ENCODE assay signal across 1 cellular context in the genomic region with DNA sequence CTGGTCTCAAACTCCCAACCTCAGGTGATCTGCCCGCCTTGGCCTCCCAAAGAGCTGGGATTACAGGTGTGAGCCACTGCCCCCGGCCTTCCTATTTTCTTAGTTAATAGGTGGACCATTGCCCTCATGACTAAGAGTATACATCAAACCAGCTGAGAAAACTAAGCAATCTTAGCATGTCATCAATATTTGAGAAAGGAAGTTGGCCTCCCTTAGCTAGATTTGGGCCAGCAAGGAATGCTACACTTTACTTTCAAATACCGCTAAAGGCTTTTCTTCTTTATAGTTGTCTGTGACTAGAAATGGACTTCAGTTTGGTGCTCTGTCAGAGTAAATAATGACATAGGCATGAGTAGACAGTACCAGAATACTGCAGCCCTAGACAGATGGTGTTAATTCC.
TF ChIP-seq lines count a peak whose summit lies in the region.

No MANE protein-coding gene starts in this region.

TF ChIP-seq in WTC11, 78 proteins besides CTCF, POLR2A, EP300 and RAD21 (continued from another document):
- TF ChIP-seq, protein P1, sequence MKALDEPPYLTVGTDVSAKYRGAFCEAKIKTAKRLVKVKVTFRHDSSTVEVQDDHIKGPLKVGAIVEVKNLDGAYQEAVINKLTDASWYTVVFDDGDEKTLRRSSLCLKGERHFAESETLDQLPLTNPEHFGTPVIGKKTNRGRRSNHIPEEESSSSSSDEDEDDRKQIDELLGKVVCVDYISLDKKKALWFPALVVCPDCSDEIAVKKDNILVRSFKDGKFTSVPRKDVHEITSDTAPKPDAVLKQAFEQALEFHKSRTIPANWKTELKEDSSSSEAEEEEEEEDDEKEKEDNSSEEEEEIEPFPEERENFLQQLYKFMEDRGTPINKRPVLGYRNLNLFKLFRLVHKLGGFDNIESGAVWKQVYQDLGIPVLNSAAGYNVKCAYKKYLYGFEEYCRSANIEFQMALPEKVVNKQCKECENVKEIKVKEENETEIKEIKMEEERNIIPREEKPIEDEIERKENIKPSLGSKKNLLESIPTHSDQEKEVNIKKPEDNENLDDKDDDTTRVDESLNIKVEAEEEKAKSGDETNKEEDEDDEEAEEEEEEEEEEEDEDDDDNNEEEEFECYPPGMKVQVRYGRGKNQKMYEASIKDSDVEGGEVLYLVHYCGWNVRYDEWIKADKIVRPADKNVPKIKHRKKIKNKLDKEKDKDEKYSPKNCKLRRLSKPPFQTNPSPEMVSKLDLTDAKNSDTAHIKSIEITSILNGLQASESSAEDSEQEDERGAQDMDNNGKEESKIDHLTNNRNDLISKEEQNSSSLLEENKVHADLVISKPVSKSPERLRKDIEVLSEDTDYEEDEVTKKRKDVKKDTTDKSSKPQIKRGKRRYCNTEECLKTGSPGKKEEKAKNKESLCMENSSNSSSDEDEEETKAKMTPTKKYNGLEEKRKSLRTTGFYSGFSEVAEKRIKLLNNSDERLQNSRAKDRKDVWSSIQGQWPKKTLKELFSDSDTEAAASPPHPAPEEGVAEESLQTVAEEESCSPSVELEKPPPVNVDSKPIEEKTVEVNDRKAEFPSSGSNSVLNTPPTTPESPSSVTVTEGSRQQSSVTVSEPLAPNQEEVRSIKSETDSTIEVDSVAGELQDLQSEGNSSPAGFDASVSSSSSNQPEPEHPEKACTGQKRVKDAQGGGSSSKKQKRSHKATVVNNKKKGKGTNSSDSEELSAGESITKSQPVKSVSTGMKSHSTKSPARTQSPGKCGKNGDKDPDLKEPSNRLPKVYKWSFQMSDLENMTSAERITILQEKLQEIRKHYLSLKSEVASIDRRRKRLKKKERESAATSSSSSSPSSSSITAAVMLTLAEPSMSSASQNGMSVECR (CRISPR knock-in tag; IDR thresholded peaks at IDR 0.05; ENCODE audit: borderline replicate concordance), result no peak
- TF ChIP-seq, protein P2, sequence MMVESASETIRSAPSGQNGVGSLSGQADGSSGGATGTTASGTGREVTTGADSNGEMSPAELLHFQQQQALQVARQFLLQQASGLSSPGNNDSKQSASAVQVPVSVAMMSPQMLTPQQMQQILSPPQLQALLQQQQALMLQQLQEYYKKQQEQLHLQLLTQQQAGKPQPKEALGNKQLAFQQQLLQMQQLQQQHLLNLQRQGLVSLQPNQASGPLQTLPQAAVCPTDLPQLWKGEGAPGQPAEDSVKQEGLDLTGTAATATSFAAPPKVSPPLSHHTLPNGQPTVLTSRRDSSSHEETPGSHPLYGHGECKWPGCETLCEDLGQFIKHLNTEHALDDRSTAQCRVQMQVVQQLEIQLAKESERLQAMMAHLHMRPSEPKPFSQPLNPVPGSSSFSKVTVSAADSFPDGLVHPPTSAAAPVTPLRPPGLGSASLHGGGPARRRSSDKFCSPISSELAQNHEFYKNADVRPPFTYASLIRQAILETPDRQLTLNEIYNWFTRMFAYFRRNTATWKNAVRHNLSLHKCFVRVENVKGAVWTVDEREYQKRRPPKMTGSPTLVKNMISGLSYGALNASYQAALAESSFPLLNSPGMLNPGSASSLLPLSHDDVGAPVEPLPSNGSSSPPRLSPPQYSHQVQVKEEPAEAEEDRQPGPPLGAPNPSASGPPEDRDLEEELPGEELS (CRISPR knock-in tag; IDR thresholded peaks at IDR 0.05), result no peak
- no peak for TF ChIP-seq NFATC4 (CRISPR knock-in tag; IDR thresholded peaks at IDR 0.05)
- TF ChIP-seq, protein P3, sequence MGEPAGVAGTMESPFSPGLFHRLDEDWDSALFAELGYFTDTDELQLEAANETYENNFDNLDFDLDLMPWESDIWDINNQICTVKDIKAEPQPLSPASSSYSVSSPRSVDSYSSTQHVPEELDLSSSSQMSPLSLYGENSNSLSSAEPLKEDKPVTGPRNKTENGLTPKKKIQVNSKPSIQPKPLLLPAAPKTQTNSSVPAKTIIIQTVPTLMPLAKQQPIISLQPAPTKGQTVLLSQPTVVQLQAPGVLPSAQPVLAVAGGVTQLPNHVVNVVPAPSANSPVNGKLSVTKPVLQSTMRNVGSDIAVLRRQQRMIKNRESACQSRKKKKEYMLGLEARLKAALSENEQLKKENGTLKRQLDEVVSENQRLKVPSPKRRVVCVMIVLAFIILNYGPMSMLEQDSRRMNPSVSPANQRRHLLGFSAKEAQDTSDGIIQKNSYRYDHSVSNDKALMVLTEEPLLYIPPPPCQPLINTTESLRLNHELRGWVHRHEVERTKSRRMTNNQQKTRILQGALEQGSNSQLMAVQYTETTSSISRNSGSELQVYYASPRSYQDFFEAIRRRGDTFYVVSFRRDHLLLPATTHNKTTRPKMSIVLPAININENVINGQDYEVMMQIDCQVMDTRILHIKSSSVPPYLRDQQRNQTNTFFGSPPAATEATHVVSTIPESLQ (CRISPR knock-in tag; IDR thresholded peaks at IDR 0.05), result no peak
- TF ChIP-seq, protein P4, sequence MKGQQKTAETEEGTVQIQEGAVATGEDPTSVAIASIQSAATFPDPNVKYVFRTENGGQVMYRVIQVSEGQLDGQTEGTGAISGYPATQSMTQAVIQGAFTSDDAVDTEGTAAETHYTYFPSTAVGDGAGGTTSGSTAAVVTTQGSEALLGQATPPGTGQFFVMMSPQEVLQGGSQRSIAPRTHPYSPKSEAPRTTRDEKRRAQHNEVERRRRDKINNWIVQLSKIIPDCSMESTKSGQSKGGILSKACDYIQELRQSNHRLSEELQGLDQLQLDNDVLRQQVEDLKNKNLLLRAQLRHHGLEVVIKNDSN (CRISPR knock-in tag; IDR thresholded peaks at IDR 0.05), result no peak
